Comparison of ENCODE assay signal across 2 cellular contexts in genomic region chr9:16003785-16004184, GRCh38.
A peak's percentile ranks its signal among the peaks of the same experiment; 100 is the strongest.
TF ChIP-seq lines count a peak whose summit lies in the region.

No MANE protein-coding gene starts in this region.

TF ChIP-seq in IMR-90, 13 proteins besides CTCF, POLR2A, EP300 and RAD21 (continued from another document):
- TF ChIP-seq, protein P1, sequence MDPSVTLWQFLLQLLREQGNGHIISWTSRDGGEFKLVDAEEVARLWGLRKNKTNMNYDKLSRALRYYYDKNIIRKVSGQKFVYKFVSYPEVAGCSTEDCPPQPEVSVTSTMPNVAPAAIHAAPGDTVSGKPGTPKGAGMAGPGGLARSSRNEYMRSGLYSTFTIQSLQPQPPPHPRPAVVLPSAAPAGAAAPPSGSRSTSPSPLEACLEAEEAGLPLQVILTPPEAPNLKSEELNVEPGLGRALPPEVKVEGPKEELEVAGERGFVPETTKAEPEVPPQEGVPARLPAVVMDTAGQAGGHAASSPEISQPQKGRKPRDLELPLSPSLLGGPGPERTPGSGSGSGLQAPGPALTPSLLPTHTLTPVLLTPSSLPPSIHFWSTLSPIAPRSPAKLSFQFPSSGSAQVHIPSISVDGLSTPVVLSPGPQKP (IDR thresholded peaks at IDR 0.05; ENCODE audit: borderline replicate concordance, low read depth, low read length) = no peak
- TF ChIP-seq BHLHE40 (IDR thresholded peaks at IDR 0.05; ENCODE audit: low read depth, low read length) = no peak
- TF ChIP-seq MAZ (IDR thresholded peaks at IDR 0.05; ENCODE audit: borderline replicate concordance, low read depth, low read length) = no peak
- TF ChIP-seq RFX5 (IDR thresholded peaks at IDR 0.05; ENCODE audit: low read depth, low read length) = no peak
- no peak for TF ChIP-seq MAFK (IDR thresholded peaks at IDR 0.05; ENCODE audit: low read depth, low read length)
- no peak for TF ChIP-seq FOS (IDR thresholded peaks at IDR 0.05; ENCODE audit: low read depth, low read length)
- TF ChIP-seq USF2 (IDR thresholded peaks at IDR 0.05; ENCODE audit: low read depth, low read length) = no peak
- TF ChIP-seq CHD1 (IDR thresholded peaks at IDR 0.05; ENCODE audit: low read depth, low read length) = no peak

TF ChIP-seq in neural cell, 6 proteins besides CTCF, POLR2A, EP300 and RAD21 (continued from another document):
- TF ChIP-seq REST (IDR thresholded peaks at IDR 0.05; ENCODE audit: borderline replicate concordance) (no peak), TAF1 (IDR thresholded peaks at IDR 0.05; ENCODE audit: low read depth) (no peak), POLR2AphosphoS5 (IDR thresholded peaks at IDR 0.05) (peak; percentile 19), MXI1 (conservative IDR thresholded peaks at IDR 0.05; ENCODE audit: poor library complexity, severe bottlenecking) (no peak)
